ENCODE assay signal across 18 cellular contexts in genomic region chr10:131187274-131187673, GRCh38.
"Had no signal": no experiment of that assay in that cellular context is flagged by ENCODE, and none has a peak within 500 bp of the region (broad histone marks: within the 10 kb centered on the region; RNA-seq: fewer than 3 reads in every experiment).

No MANE protein-coding gene starts in this region.

- H3K4me3 ChIP-seq: esophagus muscularis mucosa, gastrocnemius medialis, left ventricle myocardium inferior, lung, vagina had no signal

- DNase-seq: effector memory CD8-positive, alpha-beta T cell; gastrocnemius medialis; glutamatergic neuron; left cardiac atrium; left ventricle myocardium inferior; mesenchymal stem cell; naive B cell; right cardiac atrium; small intestine; stimulated activated CD4-positive, alpha-beta T cell treated with anti-CD3 and anti-CD28 coated beads, Interleukin-12 subunit alpha, Interleukin-12 subunit beta, amount 100 ng/mL, for 4 hours; stimulated activated naive CD4-positive, alpha-beta T cell treated with Interleukin-2 at 50 U/mL for 16 hours; trophoblast cell had no signal

- H3K27me3 Mint-ChIP-seq: effector memory CD8-positive, alpha-beta T cell had no signal

- H3K36me3 ChIP-seq: esophagus muscularis mucosa, gastrocnemius medialis, left ventricle myocardium inferior, neutrophil, vagina had no signal

- H3K4me1 Mint-ChIP-seq: naive B cell had no signal

- H3K36me3 Mint-ChIP-seq: naive B cell had no signal

- H3K27ac ChIP-seq: epithelial cell of prostate, esophagus muscularis mucosa, gastrocnemius medialis, left ventricle myocardium inferior, neutrophil, vagina had no signal

- H3K27me3 ChIP-seq: neutrophil, vagina had no signal

- ATAC-seq: effector memory CD8-positive, alpha-beta T cell; gastrocnemius medialis; left cardiac atrium; right cardiac atrium had no signal

- H3K4me1 ChIP-seq: esophagus muscularis mucosa, gastrocnemius medialis, left ventricle myocardium inferior, vagina had no signal

- H3K4me3 Mint-ChIP-seq: effector memory CD8-positive, alpha-beta T cell; naive B cell had no signal

- H3K9me3 ChIP-seq: esophagus muscularis mucosa, neutrophil, vagina had no signal

- H3K27ac Mint-ChIP-seq: effector memory CD8-positive, alpha-beta T cell; naive B cell; progenitor cell of endocrine pancreas had no signal
